Comparison of ENCODE assay signal across 11 cellular contexts in the genomic region with DNA sequence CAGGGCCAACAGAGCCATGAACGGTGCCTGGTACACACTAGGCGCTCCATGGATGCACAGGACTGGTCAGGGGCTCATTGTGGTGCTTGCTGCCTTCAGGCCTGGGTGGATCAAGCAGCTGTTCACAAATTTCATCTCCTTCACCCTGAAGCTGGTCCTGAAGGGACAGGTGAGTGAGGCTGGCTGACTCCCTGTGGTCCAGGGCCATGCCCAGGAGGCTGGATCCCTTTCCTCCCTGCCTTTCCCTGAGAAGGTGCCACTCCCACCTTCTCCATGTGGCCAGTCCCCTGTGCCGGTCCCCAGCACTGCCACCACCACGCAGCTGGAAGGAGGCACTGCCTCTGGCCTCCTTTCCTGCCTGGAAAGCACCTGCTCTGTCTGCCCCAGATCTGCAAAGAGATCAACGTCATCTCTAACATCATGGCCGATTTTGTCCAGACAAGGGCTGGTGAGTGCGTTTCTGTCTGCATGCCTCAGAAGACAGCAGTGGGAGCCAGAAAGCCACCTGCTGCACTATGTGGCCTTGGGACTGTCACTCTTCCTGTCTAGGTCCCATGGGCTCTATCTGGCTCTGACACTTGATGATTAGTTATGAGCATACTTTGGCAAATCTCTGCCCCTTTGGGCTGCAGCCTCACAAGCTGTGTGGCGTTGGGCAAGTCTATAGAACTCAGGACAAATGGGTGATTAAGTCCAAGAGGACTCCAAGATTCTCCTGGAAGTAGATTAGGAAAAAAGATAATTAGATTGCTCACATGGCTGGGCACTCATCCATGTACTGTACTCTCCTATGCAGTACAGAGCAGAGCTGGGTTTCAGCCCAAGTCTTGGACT. TPM values are rescaled to one million over a fixed set of nuclear protein-coding genes. Genes with fewer than 3 reads are reported as not detected.
DNase-seq lines count a peak whose midpoint lies in the region; ATAC-seq and TF ChIP-seq lines count a peak whose summit lies in the region.
"Had no signal": no experiment of that assay in that cellular context is flagged by ENCODE, and none has a peak within 500 bp of the region (broad histone marks: within the 10 kb centered on the region; RNA-seq: fewer than 3 reads in every experiment).

No MANE protein-coding gene starts in this region.

- H3K36me3 Mint-ChIP-seq in CD8-positive, alpha-beta memory T cell, result peaks cover 0 to 2% (median 0%) of the 10 kb centered on the region in 3 donors
- H3K36me3 Mint-ChIP-seq in activated B cell treated with CpG ODN at 0.5 μM for 24 hours (ENCODE audit: low read depth), result no peaks in the 10 kb centered on the region

- H3K36me3 ChIP-seq in CD8-positive, alpha-beta memory T cell (ENCODE audit: insufficient read depth, low read length), result no peaks in the 10 kb centered on the region
- H3K36me3 ChIP-seq: SJSA1 had no signal

- H3K4me1 ChIP-seq in CD8-positive, alpha-beta memory T cell (ENCODE audit: insufficient read depth, low read length), result peaks cover 29% of the 10 kb centered on the region
- H3K4me1 ChIP-seq: SJSA1 had no signal

- H3K4me3 ChIP-seq in CD8-positive, alpha-beta memory T cell (ENCODE audit: low read length), result no peak overlapping the region
- H3K4me3 ChIP-seq: SJSA1 had no signal

- H3K4me1 Mint-ChIP-seq in CD8-positive, alpha-beta memory T cell, result peaks cover 32 to 46% (median 45%) of the 10 kb centered on the region in 3 donors
- peaks cover 66% of the 10 kb centered on the region for H3K4me1 Mint-ChIP-seq in activated B cell treated with CpG ODN at 0.5 μM for 24 hours

- no peaks in the 10 kb centered on the region for H3K9me3 Mint-ChIP-seq in CD8-positive, alpha-beta memory T cell
- no peaks in the 10 kb centered on the region for H3K9me3 Mint-ChIP-seq in activated B cell treated with CpG ODN at 0.5 μM for 24 hours

- no peak overlapping the region for H3K4me3 Mint-ChIP-seq in CD8-positive, alpha-beta memory T cell
- peak overlapping the region; percentile 66 for H3K4me3 Mint-ChIP-seq in activated B cell treated with CpG ODN at 0.5 μM for 24 hours

- H3K27ac ChIP-seq in CD8-positive, alpha-beta memory T cell (ENCODE audit: low read depth, low read length), result no peak overlapping the region
- H3K27ac ChIP-seq: SJSA1 had no signal

- no peak for TF ChIP-seq CTCF in activated B cell treated with CpG ODN at 0.5 μM for 24 hours (IDR thresholded peaks at IDR 0.05)

- peak; percentile 80 for ATAC-seq in GM19395 (IDR thresholded peaks at IDR 0.05; ENCODE audit: unreplicated experiment)
- ATAC-seq in HG03060 (IDR thresholded peaks at IDR 0.05; ENCODE audit: low read depth, unreplicated experiment), result peak; percentile 72
- peak; percentile 96 for ATAC-seq in activated B cell treated with CpG ODN at 0.5 μM for 24 hours (ENCODE audit: low read depth)
- ATAC-seq in GM18519 (IDR thresholded peaks at IDR 0.05; ENCODE audit: low FRiP score, unreplicated experiment), result no peak

- no peaks in the 10 kb centered on the region for H3K9me3 ChIP-seq in CD8-positive, alpha-beta memory T cell (ENCODE audit: low read length)
- H3K9me3 ChIP-seq: SJSA1 had no signal

- intact Hi-C loops in activated B cell treated with CpG ODN at 0.5 μM for 24 hours (cut with micrococcal nuclease), result loop anchor here (1.0 to 2.0 kb wide), 4 partner anchors 10 to 71 kb away; no protein-coding TSS in a partner anchor

- DNase-seq in CD8-positive, alpha-beta memory T cell, result peak in 1 of 5 donors; percentile 14
- peak; percentile 53 for DNase-seq in activated B cell treated with CpG ODN at 0.5 μM for 24 hours
- DNase-seq in NCI-H69 (lab: John Stamatoyannopoulos, UW), result no peak
- no peak for DNase-seq in activated CD4-positive, alpha-beta T cell treated with anti-CD3 and anti-CD28 coated beads for 1 hour
- DNase-seq in NCI-H524 treated with DMSO at 0.1 percent for 48 hours (lab: John Stamatoyannopoulos, UW), result no peak
- DNase-seq: C1 segment of cervical spinal cord had no signal

- CTCF ChIA-PET in CD8-positive, alpha-beta memory T cell (lab: Charles Lee), result interaction anchor here (0.6 to 8.2 kb wide), 11 partner anchors 7 to 269 kb away, joined by 3 to 69 read pairs (median 4); a partner anchor contains a TSS
- CTCF ChIA-PET in activated B cell treated with CpG ODN at 0.5 μM for 24 hours (lab: Charles Lee), result interaction anchor here (0.6 to 3.1 kb wide), 14 partner anchors 18 to 196 kb away, joined by 3 to 20 read pairs (median 3); a partner anchor contains a TSS

- POLR2A ChIA-PET in CD8-positive, alpha-beta memory T cell (lab: Charles Lee), result interaction anchor here (0.9 kb wide), 1 partner anchor 18 kb away, joined by 3 read pairs; a partner anchor contains a TSS
- POLR2A ChIA-PET in activated B cell treated with CpG ODN at 0.5 μM for 24 hours (lab: Charles Lee), result interaction anchor here (0.6 to 12.4 kb wide), 25 partner anchors 14 to 105 kb away, joined by 3 to 233 read pairs (median 4); a partner anchor contains a TSS

- H3K27me3 ChIP-seq in CD8-positive, alpha-beta memory T cell (ENCODE audit: insufficient read depth, low read length, poor library complexity, severe bottlenecking), result no peaks in the 10 kb centered on the region
- H3K27me3 ChIP-seq: SJSA1 had no signal

- H3K27ac Mint-ChIP-seq in CD8-positive, alpha-beta memory T cell, result peak overlapping the region in 5 of 8 donors; percentile 34 to 85 (median 72)
- H3K27ac Mint-ChIP-seq in activated B cell treated with CpG ODN at 0.5 μM for 24 hours, result peak overlapping the region; percentile 97

- H3K27me3 Mint-ChIP-seq in CD8-positive, alpha-beta memory T cell, result peaks cover 0 to 4% of the 10 kb centered on the region in 2 donors
- no peaks in the 10 kb centered on the region for H3K27me3 Mint-ChIP-seq in activated B cell treated with CpG ODN at 0.5 μM for 24 hours

RNA-seq across cellular contexts. Expression of a gene that starts 9.4 kb away (rescaled TPM):
- total RNA-seq in CD8-positive, alpha-beta memory T cell, result not detected
- polyA plus RNA-seq in CD8-positive, alpha-beta memory T cell, result not detected
- 1.0 and 1.4 TPM in 2 replicates for total RNA-seq in activated B cell treated with CpG ODN at 0.5 μM for 24 hours
- total RNA-seq: fibroblast of lung had no signal

RNA-seq across cellular contexts. Expression of a gene that starts 18.2 kb away (rescaled TPM):
- 100 to 1,000 TPM; 173 to 178 TPM for total RNA-seq in CD8-positive, alpha-beta memory T cell
- polyA plus RNA-seq in CD8-positive, alpha-beta memory T cell, result 165 TPM
- total RNA-seq in activated B cell treated with CpG ODN at 0.5 μM for 24 hours, result 296 and 372 TPM in 2 replicates

RNA-seq across cellular contexts. Expression of a gene that starts 39.2 kb away (rescaled TPM):
- 100 to 1,000 TPM; 162 to 176 TPM for total RNA-seq in CD8-positive, alpha-beta memory T cell
- 107 TPM for polyA plus RNA-seq in CD8-positive, alpha-beta memory T cell
- total RNA-seq in activated B cell treated with CpG ODN at 0.5 μM for 24 hours, result 766 and 820 TPM in 2 replicates
